ENCODE assay signal across 15 cellular contexts in the genomic region with DNA sequence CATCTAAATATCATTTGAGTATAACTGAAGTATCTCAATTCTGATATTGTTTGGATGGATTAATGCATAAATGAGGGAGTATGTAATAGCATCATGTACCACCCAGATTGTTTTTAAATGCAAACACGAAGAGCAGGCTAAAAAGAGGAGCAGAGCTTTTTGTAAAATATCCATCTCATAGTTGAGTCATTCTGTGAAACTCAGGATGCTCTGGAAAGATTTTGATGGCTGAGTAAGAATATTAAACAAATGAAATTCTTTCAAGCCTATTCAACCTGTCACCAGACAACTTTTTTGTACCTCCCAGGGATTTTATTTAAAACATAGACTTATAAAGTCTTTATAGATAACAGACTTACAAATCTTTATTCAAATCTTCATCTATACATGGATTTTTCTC.
A peak's percentile ranks its signal among the peaks of the same experiment; 100 is the strongest.
DNase-seq lines count a peak whose midpoint lies in the region; ATAC-seq and TF ChIP-seq lines count a peak whose summit lies in the region.
"Had no signal": no experiment of that assay in that cellular context is flagged by ENCODE, and none has a peak within 500 bp of the region (broad histone marks: within the 10 kb centered on the region; RNA-seq: fewer than 3 reads in every experiment).

No MANE protein-coding gene starts in this region.

- H3K9me3 ChIP-seq in PC-3 (ENCODE audit: low read length) = no peaks in the 10 kb centered on the region
- H3K9me3 ChIP-seq in endodermal cell (ENCODE audit: control insufficient read depth, low read length) = peaks cover 3% of the 10 kb centered on the region
- H3K9me3 ChIP-seq in mesenchymal stem cell (ENCODE audit: control insufficient read depth, low read length) = no peaks in the 10 kb centered on the region

- TF ChIP-seq CTCF in PC-3 (conservative IDR thresholded peaks at IDR 0.05; ENCODE audit: low read depth, low read length) (no peak), epithelial cell of esophagus (IDR thresholded peaks at IDR 0.05; ENCODE audit: insufficient read depth, low read depth, low read length, missing control alignments) (no peak), endodermal cell (conservative IDR thresholded peaks at IDR 0.05) (no peak)

- H3K4me1 ChIP-seq in PC-3 (ENCODE audit: insufficient read depth, low read length) = peaks cover 5% of the 10 kb centered on the region; the same call in 1 of the 2 replicates
- peaks cover 3% of the 10 kb centered on the region for H3K4me1 ChIP-seq in endodermal cell (ENCODE audit: control insufficient read depth, insufficient read depth, low read length)
- H3K4me1 ChIP-seq in mesenchymal stem cell (ENCODE audit: control insufficient read depth, insufficient read depth, low read depth, low read length) = no peaks in the 10 kb centered on the region

- CTCF ChIA-PET in PC-3 (lab: Charles Lee) = no interaction called here

- no peaks in the 10 kb centered on the region for H4K20me1 ChIP-seq in PC-3 (ENCODE audit: low read length)

- BruUV-seq in PC-3 (replicated peaks; lab: Mats Ljungman, UMichigan) = no TSS peak

- no peaks in the 10 kb centered on the region for H3K79me1 ChIP-seq in mesenchymal stem cell (replicated peaks; ENCODE audit: low read length, poor library complexity, severe bottlenecking)

- no peaks in the 10 kb centered on the region for H3K79me2 ChIP-seq in PC-3 (ENCODE audit: low read length)

- no peak overlapping the region for H4K8ac ChIP-seq in mesenchymal stem cell (ENCODE audit: low read length)

- no peak overlapping the region for H3K9ac ChIP-seq in PC-3 (ENCODE audit: low read length)
- no peak overlapping the region for H3K9ac ChIP-seq in endodermal cell (ENCODE audit: extremely low read depth, low read length, poor library complexity, severe bottlenecking)
- no peak overlapping the region for H3K9ac ChIP-seq in mesenchymal stem cell (ENCODE audit: low read length)

- no peaks in the 10 kb centered on the region for H3K27me3 ChIP-seq in PC-3 (ENCODE audit: low read length)
- H3K27me3 ChIP-seq in endodermal cell (ENCODE audit: control insufficient read depth, insufficient read depth, low read length, poor library complexity, severe bottlenecking) = no peaks in the 10 kb centered on the region
- no peaks in the 10 kb centered on the region for H3K27me3 ChIP-seq in mesenchymal stem cell (ENCODE audit: control insufficient read depth in 1 of 2, insufficient read depth in 1 of 2, low read length in 2 of 2)

- no peak; the same call in 1 of the 2 replicates for ATAC-seq in PC-3
- ATAC-seq in GM21423 (IDR thresholded peaks at IDR 0.05; ENCODE audit: unreplicated experiment) = no peak
- ATAC-seq in HG03460 (IDR thresholded peaks at IDR 0.05; ENCODE audit: unreplicated experiment) = no peak
- ATAC-seq: GM12878 had no signal

- DNase-seq in AG08396 (ENCODE audit: low spot score) (peak; percentile 28), PC-3 (peak; percentile 59), epithelial cell of esophagus (ENCODE audit: low read depth) (peak; percentile 2), non-pigmented ciliary epithelial cell (ENCODE audit: low read depth) (peak; percentile 26), endodermal cell (no peak), mesenchymal stem cell (no peak)
- DNase-seq: 8988T, COR-L47, NCI-H146, NCI-H2107, PC-9 had no signal

- H3K4me1 Mint-ChIP-seq in endodermal cell = peaks cover 6% of the 10 kb centered on the region
- H3K4me1 Mint-ChIP-seq: CD14-positive monocyte had no signal

- H3K9me3 Mint-ChIP-seq in endodermal cell = peaks cover 2% of the 10 kb centered on the region

- no peak overlapping the region for H2BK12ac ChIP-seq in mesenchymal stem cell (ENCODE audit: low read length in 2 of 2)

- H4K91ac ChIP-seq in mesenchymal stem cell (ENCODE audit: low read length) = no peak overlapping the region

- no peak overlapping the region for H3K23ac ChIP-seq in mesenchymal stem cell (ENCODE audit: low read length in 2 of 2)

- no peak overlapping the region for H3K4me3 ChIP-seq in PC-3 (ENCODE audit: low read length)
- no peak overlapping the region for H3K4me3 ChIP-seq in epithelial cell of esophagus (ENCODE audit: low read length)
- H3K4me3 ChIP-seq in endodermal cell (ENCODE audit: low read length) = no peak overlapping the region
- H3K4me3 ChIP-seq in mesenchymal stem cell (ENCODE audit: insufficient read depth in 1 of 2, low read depth in 1 of 2, low read length in 2 of 2) = no peak overlapping the region
- H3K4me3 ChIP-seq: GM12878, PC-9 had no signal

- no peak overlapping the region for H3K4me3 Mint-ChIP-seq in endodermal cell
- H3K4me3 Mint-ChIP-seq: CD14-positive monocyte had no signal

- H3K36me3 Mint-ChIP-seq in endodermal cell (ENCODE audit: low read depth) = no peaks in the 10 kb centered on the region
- H3K36me3 Mint-ChIP-seq: CD14-positive monocyte had no signal

- 96 to 100% methylated on average over 1 of the region's 1 CpG for WGBS in endodermal cell (ENCODE audit: insufficient coverage in 1 of 2, insufficient read length in 1 of 2), 2 experiments
- WGBS in mesenchymal stem cell = 83% methylated on average over 1 of the region's 1 CpG

- no peak overlapping the region for H3K27ac ChIP-seq in PC-3 (ENCODE audit: low read length)
- no peak overlapping the region for H3K27ac ChIP-seq in endodermal cell (ENCODE audit: low read depth, low read length)
- H3K27ac ChIP-seq in mesenchymal stem cell (ENCODE audit: low read length, poor library complexity, severe bottlenecking) = no peak overlapping the region
- H3K27ac ChIP-seq: PC-9 had no signal

- H2BK5ac ChIP-seq in mesenchymal stem cell (ENCODE audit: low read depth, low read length, poor library complexity, severe bottlenecking) = no peak overlapping the region

- H3K9me2 ChIP-seq in PC-3 (replicated peaks; ENCODE audit: low read length) = no peaks in the 10 kb centered on the region

- no peak overlapping the region for H2BK15ac ChIP-seq in mesenchymal stem cell (ENCODE audit: low read depth, poor library complexity, severe bottlenecking)

- POLR2A ChIA-PET in PC-3 (lab: Charles Lee; ENCODE audit: unreplicated experiment) = no interaction called here

- no peak overlapping the region for H3K18ac ChIP-seq in mesenchymal stem cell (ENCODE audit: low read depth in 1 of 2, low read length in 2 of 2)

- H3K27me3 Mint-ChIP-seq in endodermal cell (ENCODE audit: insufficient read depth) = no peaks in the 10 kb centered on the region

- no peak overlapping the region for H3K4ac ChIP-seq in mesenchymal stem cell (ENCODE audit: low read depth in 1 of 2, low read length in 2 of 2)

- H2BK120ac ChIP-seq in mesenchymal stem cell (ENCODE audit: low read depth, low read length) = no peak overlapping the region

- no peaks in the 10 kb centered on the region for H3F3A ChIP-seq in PC-3 (ENCODE audit: low read length, unreplicated experiment)

- H3K36me3 ChIP-seq in PC-3 (ENCODE audit: low read depth, low read length) (no peaks in the 10 kb centered on the region), endodermal cell (ENCODE audit: control insufficient read depth, insufficient read depth, low read length) (no peaks in the 10 kb centered on the region), mesenchymal stem cell (ENCODE audit: control insufficient read depth in 1 of 2, insufficient read depth in 2 of 2, low read depth in 1 of 2, low read length in 2 of 2) (no peaks in the 10 kb centered on the region)

- H3K14ac ChIP-seq in mesenchymal stem cell (ENCODE audit: low read length in 2 of 2) = no peak overlapping the region

- no peak overlapping the region for H2AK5ac ChIP-seq in mesenchymal stem cell (ENCODE audit: low read length, severe bottlenecking)

- no peak overlapping the region for H3K4me2 ChIP-seq in PC-3 (ENCODE audit: low read length)
- H3K4me2 ChIP-seq in mesenchymal stem cell (ENCODE audit: low read length, poor library complexity, severe bottlenecking) = no peak overlapping the region
- H3K4me2 ChIP-seq: PC-9 had no signal

- intact Hi-C loops in PC-3 (cut with micrococcal nuclease) = no loop called here

- no peak overlapping the region for H3K27ac Mint-ChIP-seq in endodermal cell
- H3K27ac Mint-ChIP-seq: CD14-positive monocyte had no signal

- H2AFZ ChIP-seq in PC-3 (ENCODE audit: low read length) (no peak overlapping the region), mesenchymal stem cell (ENCODE audit: low read depth, low read length) (no peak overlapping the region)
- H2AFZ ChIP-seq: PC-9 had no signal

Comparison
In these comparisons a context has a peak if more than half of its experiments do, and no peak if none do; other contexts are left out.
1. DNase-seq: peak in AG08396 (single experiment), PC-3 (single experiment), epithelial cell of esophagus (single experiment) and non-pigmented ciliary epithelial cell (single experiment); none in endodermal cell (single experiment) and mesenchymal stem cell (single experiment).